Comparison of ENCODE assay signal across 19 cellular contexts in the genomic region with DNA sequence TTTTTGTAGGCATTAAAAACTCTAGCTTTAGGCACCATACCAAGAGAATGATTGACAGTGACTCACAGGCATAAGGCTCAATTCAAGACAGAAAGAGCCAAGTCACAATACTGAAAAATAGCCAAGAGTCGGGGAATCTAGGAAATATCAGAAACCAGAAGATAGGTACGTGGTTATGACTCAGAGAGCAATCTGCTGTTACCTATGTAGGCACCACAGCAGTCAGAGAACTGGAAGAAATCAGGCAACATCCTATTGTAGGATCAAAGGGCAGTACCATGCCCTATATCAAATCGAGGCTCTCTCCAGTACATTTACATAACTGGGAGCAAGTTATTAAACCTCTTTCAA. TPM values are rescaled to one million over a fixed set of nuclear protein-coding genes. Genes with fewer than 3 reads are reported as not detected.
DNase-seq lines count a peak whose midpoint lies in the region; ATAC-seq, FAIRE-seq and TF ChIP-seq lines count a peak whose summit lies in the region.
"Had no signal": no experiment of that assay in that cellular context is flagged by ENCODE, and none has a peak within 500 bp of the region (broad histone marks: within the 10 kb centered on the region; RNA-seq: fewer than 3 reads in every experiment).

No MANE protein-coding gene starts in this region.

- H3K36me3 ChIP-seq in DND-41 (ENCODE audit: insufficient read depth, low read length) (no peaks in the 10 kb centered on the region), keratinocyte (ENCODE audit: control insufficient read depth in 2 of 2, extremely low read depth in 1 of 2, insufficient read depth in 2 of 2, low read length in 2 of 2) (no peaks in the 10 kb centered on the region)
- H3K36me3 ChIP-seq: gastroesophageal sphincter, stomach had no signal

- peak; percentile 71 for ATAC-seq in DND-41 (ENCODE audit: insufficient read depth, low read depth)
- ATAC-seq in activated CD8-positive, alpha-beta T cell treated with anti-CD3 and anti-CD28 coated beads for 36 hours, result peak; percentile 77
- ATAC-seq in HG03108 (IDR thresholded peaks at IDR 0.05; ENCODE audit: unreplicated experiment), result no peak
- ATAC-seq in GM18873 (IDR thresholded peaks at IDR 0.05; ENCODE audit: low FRiP score, unreplicated experiment), result no peak
- ATAC-seq: gastroesophageal sphincter, GM23338, natural killer cell had no signal

- no peak overlapping the region for H3K4me3 ChIP-seq in DND-41 (ENCODE audit: low read depth in 1 of 2, low read length in 2 of 2)
- no peak overlapping the region for H3K4me3 ChIP-seq in keratinocyte (ENCODE audit: control insufficient read depth in 2 of 3, extremely low read depth in 1 of 3, insufficient read depth in 2 of 3, low read depth in 1 of 3, low read length in 3 of 3)
- H3K4me3 ChIP-seq: gastroesophageal sphincter, GM23338, stomach had no signal

- H3K4me2 ChIP-seq in DND-41 (ENCODE audit: insufficient read depth, low read length), result no peak overlapping the region
- no peak overlapping the region for H3K4me2 ChIP-seq in keratinocyte (ENCODE audit: control insufficient read depth, extremely low read depth, insufficient read depth, low read depth, low read length)
- H3K4me2 ChIP-seq: GM23338 had no signal

- CTCF ChIA-PET in activated CD8-positive, alpha-beta T cell treated with anti-CD3 and anti-CD28 coated beads for 36 hours (lab: Charles Lee), result no interaction called here

- POLR2A ChIA-PET in activated CD8-positive, alpha-beta T cell treated with anti-CD3 and anti-CD28 coated beads for 36 hours (lab: Charles Lee), result no interaction called here

- DNase-seq in DND-41, result no peak
- peak; percentile 87 for DNase-seq in HT1080 (ENCODE audit: low read depth)
- DNase-seq in activated CD8-positive, alpha-beta T cell treated with anti-CD3 and anti-CD28 coated beads for 36 hours, result no peak
- DNase-seq in keratinocyte (ENCODE audit: low read depth, low spot score), result peak; percentile 84
- DNase-seq in H54 (ENCODE audit: insufficient read length, low spot score), result no peak
- no peak for DNase-seq in Ammon's horn (ENCODE audit: low spot score)
- DNase-seq: activated CD4-positive, alpha-beta T cell treated with anti-CD3 and anti-CD28 coated beads for 48 hours; activated T-cell treated with anti-CD3 and anti-CD28 coated beads, Interleukin-2, amount 50 U/mL, for 24 hours; AML-193; MM.1S; natural killer cell; NCI-H2081; stomach had no signal

- H3K36me3 Mint-ChIP-seq in activated CD8-positive, alpha-beta T cell treated with anti-CD3 and anti-CD28 coated beads for 36 hours (ENCODE audit: low read depth), result no peaks in the 10 kb centered on the region
- H3K36me3 Mint-ChIP-seq: natural killer cell had no signal

- TF ChIP-seq POLR2A in H54 (IDR thresholded peaks at IDR 0.05; ENCODE audit: low read depth, low read length), result no peak

- dilution Hi-C loops in keratinocyte (cut with MboI; ENCODE audit: extremely low pct_ligation_motif_present, low sequenced_read_pairs), result no loop called here

- peaks cover 2% of the 10 kb centered on the region for H3K9me3 ChIP-seq in DND-41 (ENCODE audit: insufficient read depth, low read length, severe bottlenecking)
- H3K9me3 ChIP-seq in keratinocyte (ENCODE audit: control insufficient read depth, low read depth, low read length), result no peaks in the 10 kb centered on the region
- H3K9me3 ChIP-seq: gastroesophageal sphincter, stomach had no signal

- no peaks in the 10 kb centered on the region for H3K27me3 Mint-ChIP-seq in activated CD8-positive, alpha-beta T cell treated with anti-CD3 and anti-CD28 coated beads for 36 hours
- H3K27me3 Mint-ChIP-seq: activated T-cell treated with anti-CD3 and anti-CD28 coated beads, Interleukin-2, amount 50 U/mL, for 24 hours; central memory CD8-positive, alpha-beta T cell had no signal

- H3K27ac Mint-ChIP-seq in activated CD8-positive, alpha-beta T cell treated with anti-CD3 and anti-CD28 coated beads for 36 hours, result no peak overlapping the region
- H3K27ac Mint-ChIP-seq: activated T-cell treated with anti-CD3 and anti-CD28 coated beads, Interleukin-2, amount 50 U/mL, for 24 hours had no signal

- peak; percentile 86 for FAIRE-seq in keratinocyte (lab: Jason Lieb, UNC)
- FAIRE-seq in H54 (lab: Jason Lieb, UNC), result no peak

- H4K20me1 ChIP-seq in DND-41 (ENCODE audit: insufficient read depth, low read length) (no peaks in the 10 kb centered on the region), keratinocyte (ENCODE audit: control insufficient read depth, extremely low read depth, insufficient read depth, low read length) (no peaks in the 10 kb centered on the region)

- H3K4me1 Mint-ChIP-seq in activated CD8-positive, alpha-beta T cell treated with anti-CD3 and anti-CD28 coated beads for 36 hours (ENCODE audit: low read depth), result peaks cover 19% of the 10 kb centered on the region

- H2AFZ ChIP-seq in DND-41 (ENCODE audit: low read depth, low read length), result peak overlapping the region; percentile 8; the same call in 1 of the 2 replicates
- H2AFZ ChIP-seq in keratinocyte (ENCODE audit: control insufficient read depth, low read length), result no peak overlapping the region
- H2AFZ ChIP-seq: GM23338 had no signal

- H3K4me3 Mint-ChIP-seq in activated CD8-positive, alpha-beta T cell treated with anti-CD3 and anti-CD28 coated beads for 36 hours, result no peak overlapping the region
- H3K4me3 Mint-ChIP-seq: activated T-cell treated with anti-CD3 and anti-CD28 coated beads, Interleukin-2, amount 50 U/mL, for 24 hours; central memory CD8-positive, alpha-beta T cell; GM23338 had no signal

- TF ChIP-seq CTCF in DND-41 (IDR thresholded peaks at IDR 0.05; ENCODE audit: borderline replicate concordance, extremely low read depth, low read length, poor library complexity, severe bottlenecking), result no peak
- no peak for TF ChIP-seq CTCF in activated CD8-positive, alpha-beta T cell treated with anti-CD3 and anti-CD28 coated beads for 36 hours (IDR thresholded peaks at IDR 0.05)
- TF ChIP-seq CTCF in keratinocyte (optimal IDR thresholded peaks at IDR 0.05 in 1 of 3, IDR thresholded peaks at IDR 0.05 in 1 of 3, conservative IDR thresholded peaks at IDR 0.05 in 1 of 3; ENCODE audit: extremely low read depth in 1 of 3, insufficient read depth in 2 of 3, low read length in 3 of 3), result no peak

- no peaks in the 10 kb centered on the region for H3K9me3 Mint-ChIP-seq in activated CD8-positive, alpha-beta T cell treated with anti-CD3 and anti-CD28 coated beads for 36 hours
- H3K9me3 Mint-ChIP-seq: central memory CD8-positive, alpha-beta T cell; GM23338; natural killer cell had no signal

- intact Hi-C loops in activated CD8-positive, alpha-beta T cell treated with anti-CD3 and anti-CD28 coated beads for 36 hours (cut with micrococcal nuclease), result no loop called here

- H3K27me3 ChIP-seq in DND-41 (ENCODE audit: insufficient read depth, low read length, poor library complexity), result no peaks in the 10 kb centered on the region
- H3K27me3 ChIP-seq in keratinocyte (ENCODE audit: control insufficient read depth, extremely low read depth, insufficient read depth, low read length), result no peaks in the 10 kb centered on the region
- H3K27me3 ChIP-seq: gastroesophageal sphincter, stomach had no signal

- no peak overlapping the region for H3K9ac ChIP-seq in DND-41 (ENCODE audit: low read depth, low read length)
- H3K9ac ChIP-seq in keratinocyte (ENCODE audit: control insufficient read depth, extremely low read depth, insufficient read depth, low read length), result no peak overlapping the region

- H3K4me1 ChIP-seq in DND-41 (ENCODE audit: insufficient read depth, low read length) (peaks cover 48% of the 10 kb centered on the region), keratinocyte (ENCODE audit: control insufficient read depth, extremely low read depth, insufficient read depth, low read length) (peaks cover 13% of the 10 kb centered on the region)

- no peaks in the 10 kb centered on the region for H3K9me1 ChIP-seq in keratinocyte (ENCODE audit: control insufficient read depth, extremely low read depth, insufficient read depth, low read length)

- H3K79me2 ChIP-seq in DND-41 (ENCODE audit: insufficient read depth, low read length), result no peaks in the 10 kb centered on the region
- no peaks in the 10 kb centered on the region for H3K79me2 ChIP-seq in keratinocyte (ENCODE audit: control insufficient read depth, insufficient read depth, low read length)

- H3K27ac ChIP-seq in DND-41 (ENCODE audit: low read length) (no peak overlapping the region), keratinocyte (ENCODE audit: control insufficient read depth, insufficient read depth, low read length) (peak overlapping the region; percentile 46)
- H3K27ac ChIP-seq: gastroesophageal sphincter, stomach had no signal

RNA-seq across cellular contexts. Expression of a gene that starts 23.2 kb away (rescaled TPM):
- not detected in 2 replicates for total RNA-seq in HT1080 (2014; rRNA removed; shearing (Covaris generic))
- 0.01 TPM in 1 of 2 replicates, not detected in the other for polyA plus RNA-seq in HT1080 (2015; cell fraction: cytosol; rRNA removed)
- polyA plus RNA-seq in HT1080 (2015; cell fraction: nucleus; rRNA removed), result not detected in 2 replicates
- not detected for total RNA-seq in activated CD8-positive, alpha-beta T cell treated with anti-CD3 and anti-CD28 coated beads for 36 hours
- not detected in 3 replicates for polyA plus RNA-seq in keratinocyte
- polyA plus RNA-seq in keratinocyte (2011; ENCODE audit: low read depth), result not detected
- not detected in 2 replicates for polyA plus RNA-seq in keratinocyte (2011; cell fraction: cytosol; rRNA removed)
- not detected in 2 replicates for polyA plus RNA-seq in keratinocyte (2011; cell fraction: nucleus; rRNA removed)
- not detected in 2 replicates for polyA plus RNA-seq in keratinocyte (2012; ENCODE audit: low replicate concordance)
- not detected in 3 replicates for polyA minus RNA-seq in keratinocyte
- polyA minus RNA-seq in keratinocyte (2011; cell fraction: cytosol; rRNA and poly(A)+ RNA removed), result not detected
- not detected in 2 replicates for polyA minus RNA-seq in keratinocyte (2011; cell fraction: nucleus; rRNA and poly(A)+ RNA removed)
- total RNA-seq: GM23338; T-helper 2 cell treated with Interferon-gamma antibody and Interleukin-4, amounts not matched to agents 100 ng/mL and 5 ng/mL, for 36 hours had no signal
- polyA plus RNA-seq: GM23338 had no signal

Comparison
In these comparisons a context has a peak if more than half of its experiments do, and no peak if none do; other contexts are left out.
1. ATAC-seq: peak in DND-41 (single experiment) and activated CD8-positive, alpha-beta T cell treated with anti-CD3 and anti-CD28 coated beads for 36 hours (single experiment); none in HG03108 (single experiment) and GM18873 (single experiment).
2. DNase-seq: peak in HT1080 (single experiment) and keratinocyte (single experiment); none in DND-41 (single experiment), activated CD8-positive, alpha-beta T cell treated with anti-CD3 and anti-CD28 coated beads for 36 hours (single experiment), H54 (single experiment) and Ammon's horn (single experiment).